In the genomic region with DNA sequence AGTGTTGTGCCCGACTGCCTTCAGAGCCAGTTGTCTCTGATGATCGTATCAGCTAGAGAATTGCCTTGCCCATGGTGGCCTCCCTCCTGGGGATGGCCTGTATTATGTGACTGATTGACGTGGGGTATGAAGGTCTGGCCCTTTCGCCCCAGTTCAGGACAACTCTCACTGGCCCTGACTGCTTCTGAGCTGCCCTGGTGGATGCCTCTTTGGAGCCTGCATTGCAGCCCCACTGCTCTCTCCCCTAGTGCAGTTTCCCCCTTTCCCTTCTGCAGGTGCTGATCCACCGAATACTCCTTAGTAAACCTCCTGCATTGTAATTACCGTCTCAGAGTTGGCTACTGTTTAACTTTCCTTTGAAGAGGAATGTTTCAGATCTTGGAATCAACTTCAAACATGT, we compare ENCODE assay signal across 15 cellular contexts. TPM values are rescaled to one million over a fixed set of nuclear protein-coding genes. Genes with fewer than 3 reads are reported as not detected.
DNase-seq lines count a peak whose midpoint lies in the region; ATAC-seq, FAIRE-seq and TF ChIP-seq lines count a peak whose summit lies in the region.
"Had no signal": no experiment of that assay in that cellular context is flagged by ENCODE, and none has a peak within 500 bp of the region (broad histone marks: within the 10 kb centered on the region; RNA-seq: fewer than 3 reads in every experiment).

No MANE protein-coding gene starts in this region.

- peak overlapping the region; percentile 67 for H3K9ac ChIP-seq in endothelial cell of umbilical vein (replicated peaks; ENCODE audit: extremely low read depth, insufficient read depth, low read length)
- H3K9ac ChIP-seq in neural progenitor cell, result no peak overlapping the region

- no peaks in the 10 kb centered on the region for H3K9me1 ChIP-seq in endothelial cell of umbilical vein (replicated peaks; ENCODE audit: control insufficient read depth, extremely low read depth, insufficient read depth, low read length)

- H3K4me1 Mint-ChIP-seq in neural progenitor cell, result peaks cover 9% of the 10 kb centered on the region

- POLR2A ChIA-PET in endothelial cell of umbilical vein (lab: Charles Lee), result interaction anchor here (0.9 to 1.6 kb wide), 4 partner anchors 9 to 134 kb away, joined by 3 to 7 read pairs (median 4); no protein-coding TSS in a partner anchor

- H3K27ac Mint-ChIP-seq in neural progenitor cell, result no peak overlapping the region
- H3K27ac Mint-ChIP-seq: CD4-positive, alpha-beta memory T cell had no signal

- H3K27ac ChIP-seq in endothelial cell of umbilical vein (ENCODE audit: insufficient read depth, low read depth, low read length) (peak overlapping the region; percentile 95), neural progenitor cell (no peak overlapping the region)

- H3K79me2 ChIP-seq in endothelial cell of umbilical vein (ENCODE audit: control insufficient read depth, insufficient read depth, low read length), result no peaks in the 10 kb centered on the region
- no peaks in the 10 kb centered on the region for H3K79me2 ChIP-seq in neural progenitor cell (ENCODE audit: low read depth)

- H2AFZ ChIP-seq in endothelial cell of umbilical vein (ENCODE audit: low read depth, low read length), result peak overlapping the region; percentile 12
- H2AFZ ChIP-seq in neural progenitor cell (replicated peaks), result peak overlapping the region; percentile 95

- TSS peak; percentile 87 for BruUV-seq in endothelial cell of umbilical vein (replicated peaks; lab: Mats Ljungman, UMichigan)

- no peaks in the 10 kb centered on the region for H3K36me3 Mint-ChIP-seq in neural progenitor cell
- H3K36me3 Mint-ChIP-seq: CD4-positive, alpha-beta memory T cell had no signal

- H3F3A ChIP-seq in neural progenitor cell (ENCODE audit: low read depth), result no peaks in the 10 kb centered on the region

- TF ChIP-seq POLR2A in endothelial cell of umbilical vein (IDR thresholded peaks at IDR 0.05; ENCODE audit: low read depth, low read length), result no peak

- H3K9me3 ChIP-seq in endothelial cell of umbilical vein (replicated peaks; ENCODE audit: control insufficient read depth, insufficient read depth, low read length) (no peaks in the 10 kb centered on the region), neural progenitor cell (ENCODE audit: low read depth) (no peaks in the 10 kb centered on the region)
- H3K9me3 ChIP-seq: HAP-1 had no signal

- CTCF ChIA-PET in endothelial cell of umbilical vein (lab: Charles Lee), result interaction anchor here (0.9 to 2.2 kb wide), 10 partner anchors 8 to 1495 kb away, joined by 3 to 13 read pairs (median 8); partner anchors contain the start of gene SLC17A5

- intact Hi-C loops in endothelial cell of umbilical vein (cut with micrococcal nuclease), result loop anchor here (1.0 kb wide), 2 partner anchors 8 to 39 kb away; no protein-coding TSS in a partner anchor

- H3K27me3 ChIP-seq in endothelial cell of umbilical vein (ENCODE audit: control insufficient read depth in 2 of 2, insufficient read depth in 2 of 2, low read length in 2 of 2), result no peaks in the 10 kb centered on the region
- H3K27me3 ChIP-seq in neural progenitor cell, result no peaks in the 10 kb centered on the region

- no peak for FAIRE-seq in endothelial cell of umbilical vein (lab: Jason Lieb, UNC)
- FAIRE-seq: TTC549 had no signal

- H3K4me3 ChIP-seq in endothelial cell of umbilical vein (replicated peaks in 1 of 3; ENCODE audit: insufficient read depth in 1 of 3, low read depth in 1 of 3, low read length in 3 of 3), result peak overlapping the region in 1 of 3 experiments; percentile 30
- H3K4me3 ChIP-seq in neural progenitor cell, result no peak overlapping the region
- H3K4me3 ChIP-seq: HAP-1 had no signal

- no peaks in the 10 kb centered on the region for H3K9me3 Mint-ChIP-seq in neural progenitor cell
- H3K9me3 Mint-ChIP-seq: CD4-positive, alpha-beta memory T cell had no signal

- H3K27me3 Mint-ChIP-seq in neural progenitor cell (ENCODE audit: insufficient read depth, low read depth), result no peaks in the 10 kb centered on the region

- H3K4me1 ChIP-seq in endothelial cell of umbilical vein (ENCODE audit: control insufficient read depth, extremely low read depth, insufficient read depth, low read length) (peaks cover 35% of the 10 kb centered on the region), neural progenitor cell (peaks cover 10% of the 10 kb centered on the region)
- H3K4me1 ChIP-seq: HAP-1 had no signal

- H3K4me2 ChIP-seq in endothelial cell of umbilical vein (ENCODE audit: insufficient read depth, low read length) (peak overlapping the region; percentile 82), neural progenitor cell (no peak overlapping the region)

- in situ Hi-C loops in Caki2 (cut with HindIII; ENCODE audit: low pct_unique_long_range_greater_than_20kb, low sequenced_read_pairs), result no loop called here

- DNase-seq in Caki2 (ENCODE audit: low read depth) (peak; percentile 70), endothelial cell of umbilical vein (ENCODE audit: low read depth, low spot score) (no peak), neural progenitor cell (ENCODE audit: low spot score) (no peak), NCI-H2081 (lab: John Stamatoyannopoulos, UW) (no peak), NCI-H1105 treated with DMSO at 0.1 percent for 48 hours (lab: John Stamatoyannopoulos, UW) (no peak), globus pallidus (ENCODE audit: low spot score) (no peak)
- DNase-seq: CD4-positive, alpha-beta memory T cell; effector CD8-positive, alpha-beta T cell; hypothalamus; NCI-H2171; stimulated activated CD4-positive, alpha-beta T cell treated with anti-CD3 and anti-CD28 coated beads, Interleukin-12 subunit alpha, Interleukin-12 subunit beta, amount 100 ng/mL, for 4 hours had no signal

- H3K4me3 Mint-ChIP-seq in neural progenitor cell, result no peak overlapping the region
- H3K4me3 Mint-ChIP-seq: CD4-positive, alpha-beta memory T cell had no signal

- H3K36me3 ChIP-seq in endothelial cell of umbilical vein (ENCODE audit: control insufficient read depth in 2 of 2, extremely low read depth in 1 of 2, insufficient read depth in 2 of 2, low read length in 2 of 2) (no peaks in the 10 kb centered on the region), neural progenitor cell (no peaks in the 10 kb centered on the region)
- H3K36me3 ChIP-seq: HAP-1 had no signal

- dilution Hi-C loops in endothelial cell of umbilical vein (cut with MboI; ENCODE audit: extremely low pct_ligation_motif_present, low sequenced_read_pairs), result no loop called here

- TF ChIP-seq CTCF in endothelial cell of umbilical vein (IDR thresholded peaks at IDR 0.05; ENCODE audit: extremely low read depth in 1 of 2, insufficient read depth in 1 of 2, low read depth in 1 of 2, low read length in 2 of 2) (no peak), neural progenitor cell (IDR thresholded peaks at IDR 0.05) (no peak)

- H4K20me1 ChIP-seq in endothelial cell of umbilical vein (replicated peaks; ENCODE audit: control insufficient read depth, extremely low read depth, insufficient read depth, low read length), result no peaks in the 10 kb centered on the region
- no peaks in the 10 kb centered on the region for H4K20me1 ChIP-seq in neural progenitor cell (ENCODE audit: low read depth)

- ATAC-seq in HG02943 (IDR thresholded peaks at IDR 0.05; ENCODE audit: low read depth, unreplicated experiment) (peak; percentile 59), GM18498 (IDR thresholded peaks at IDR 0.05; ENCODE audit: unreplicated experiment) (no peak)

TF ChIP-seq in endothelial cell of umbilical vein, 7 proteins besides CTCF, POLR2A, EP300 and RAD21:
- TF ChIP-seq POLR2AphosphoS5 (IDR thresholded peaks at IDR 0.05; ENCODE audit: insufficient read depth, low read depth, low read length), result no peak
TF ChIP-seq in endothelial cell of umbilical vein: peak in this region for 0.

RNA-seq across cellular contexts. Expression of gene CD109, which starts 18.2 kb away (rescaled TPM):
- 27.7 and 32.2 TPM in 2 replicates for total RNA-seq in Caki2 (2014; rRNA removed; shearing (Covaris generic); ENCODE audit: low replicate concordance)
- 86.2 and 107 TPM in 2 replicates for total RNA-seq in endothelial cell of umbilical vein
- polyA plus RNA-seq in endothelial cell of umbilical vein, result 26.3 and 33.9 TPM in 2 replicates
- polyA plus RNA-seq in endothelial cell of umbilical vein (2011; cell fraction: cytosol; rRNA removed), result 19.5 and 21.2 TPM in 2 replicates
- polyA plus RNA-seq in endothelial cell of umbilical vein (2011; cell fraction: nucleus; rRNA removed), result 27.6 and 38.5 TPM in 2 replicates
- 46.3 and 67.0 TPM in 2 replicates for polyA plus RNA-seq in endothelial cell of umbilical vein (2012)
- 63.8 and 67.5 TPM in 2 replicates for polyA minus RNA-seq in endothelial cell of umbilical vein
- polyA minus RNA-seq in endothelial cell of umbilical vein (2011; cell fraction: cytosol; rRNA and poly(A)+ RNA removed), result 13.1 TPM
- polyA minus RNA-seq in endothelial cell of umbilical vein (2011; cell fraction: nucleus; rRNA and poly(A)+ RNA removed), result 53.7 and 74.6 TPM in 2 replicates
- 1.2 and 1.3 TPM in 2 replicates for total RNA-seq in neural progenitor cell (ENCODE audit: low replicate concordance)

Comparison
In these comparisons a context has a peak if more than half of its experiments do, and no peak if none do; other contexts are left out.
1. RNA of gene CD109, which starts 18.2 kb away (total RNA-seq): 86.2 to 107 TPM in endothelial cell of umbilical vein and 27.7 to 32.2 TPM in Caki2; 1.2 to 1.3 TPM in neural progenitor cell; every median in the first group is over 10 times any median in the second.